In the genomic region with DNA sequence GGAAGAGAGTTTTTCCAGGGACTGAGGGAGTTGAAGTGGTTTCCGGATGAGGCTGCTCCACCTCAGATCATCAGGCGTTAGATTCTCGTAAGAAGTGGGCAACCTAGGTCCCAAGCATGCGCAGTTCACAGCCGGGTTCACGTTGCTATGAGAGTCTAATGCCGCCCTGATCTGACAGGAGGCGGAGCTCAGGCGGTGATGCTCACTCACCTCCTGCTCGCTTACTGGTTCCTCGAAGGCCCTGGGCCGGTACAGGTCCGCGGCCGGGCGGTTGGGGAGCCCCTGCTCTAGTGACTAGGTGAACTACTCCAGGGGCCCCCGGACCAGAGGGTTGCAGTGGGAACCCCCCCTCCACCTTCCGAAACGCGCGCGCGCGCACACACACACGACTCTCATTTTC, we compare ENCODE assay signal across 8 cellular contexts. TPM values are rescaled to one million over a fixed set of nuclear protein-coding genes. Genes with fewer than 3 reads are reported as not detected.
DNase-seq lines count a peak whose midpoint lies in the region; ATAC-seq and TF ChIP-seq lines count a peak whose summit lies in the region.

No MANE protein-coding gene starts in this region.

- H3K9me3 ChIP-seq in body of pancreas (no peaks in the 10 kb centered on the region), uterus (no peaks in the 10 kb centered on the region), A673 (ENCODE audit: low read depth, low read length, poor library complexity, severe bottlenecking) (peaks cover 7% of the 10 kb centered on the region)

- H3K27me3 ChIP-seq in body of pancreas (no peaks in the 10 kb centered on the region), uterus (no peaks in the 10 kb centered on the region), A673 (replicated peaks; ENCODE audit: insufficient read depth, low read depth, low read length, poor library complexity) (no peaks in the 10 kb centered on the region)

- H3K4me1 Mint-ChIP-seq in natural killer cell = peaks cover 30 to 41% of the 10 kb centered on the region in 2 donors

- H3K9me3 Mint-ChIP-seq in natural killer cell = no peaks in the 10 kb centered on the region

- TF ChIP-seq POLR2A in body of pancreas (IDR thresholded peaks at IDR 0.05) (no peak), uterus (IDR thresholded peaks at IDR 0.05) (no peak)

- peak in 4 of 6 experiments; percentile 11 to 50 (median 28) for DNase-seq in stimulated activated naive CD4-positive, alpha-beta T cell (lab: John Stamatoyannopoulos, UW)
- no peak for DNase-seq in stimulated activated naive CD4-positive, alpha-beta T cell treated with Interleukin-2 at 50 U/mL for 16 hours (lab: John Stamatoyannopoulos, UW)
- DNase-seq in body of pancreas = peak in 2 of 4 donors; percentile 17 to 20
- DNase-seq in natural killer cell = no peak
- peak in 1 of 2 donors; percentile 26 for DNase-seq in uterus
- no peak for DNase-seq in A673 (ENCODE audit: low spot score)
- DNase-seq in DMS153 treated with DMSO at 0.1 percent for 48 hours (lab: John Stamatoyannopoulos, UW; ENCODE audit: unreplicated experiment) = no peak
- no peak for DNase-seq in NCI-H1105 treated with DMSO at 0.1 percent for 48 hours (lab: John Stamatoyannopoulos, UW)

- H3K4me3 Mint-ChIP-seq in natural killer cell = peak overlapping the region; percentile 88

- H3K27ac ChIP-seq in body of pancreas (peak overlapping the region in 3 of 4 donors; percentile 97), uterus (peak overlapping the region; percentile 94 to 95), A673 (ENCODE audit: low read depth, low read length, poor library complexity, severe bottlenecking) (no peak overlapping the region)

- H3K27ac Mint-ChIP-seq in natural killer cell = peak overlapping the region; percentile 68 to 82

- H3K4me3 ChIP-seq in body of pancreas = no peak overlapping the region
- peak overlapping the region in 1 of 2 donors; percentile 62 for H3K4me3 ChIP-seq in uterus
- no peak overlapping the region for H3K4me3 ChIP-seq in A673 (ENCODE audit: low read depth, low read length, poor library complexity, severe bottlenecking)

- no TSS peak for BruUV-seq in A673 (replicated peaks; lab: Mats Ljungman, UMichigan)

- POLR2A ChIA-PET in A673 (lab: Charles Lee; ENCODE audit: low non-redundant PET) = interaction anchor here (0.6 kb wide), 1 partner anchor 14 kb away, joined by 16 read pairs; no protein-coding TSS in a partner anchor

- 86 to 91% methylated on average over 15 to 25 of the region's 25 CpGs for WGBS in body of pancreas, 2 donors

- intact Hi-C loops in body of pancreas (cut with DNase I) (no loop called here), natural killer cell (cut with micrococcal nuclease) (loop anchor here (1.0 to 5.0 kb wide), 3 partner anchors 13 to 520 kb away; a partner anchor contains a TSS), uterus (cut with DNase I; ENCODE audit: low total_unique reads) (no loop called here), A673 (cut with micrococcal nuclease; ENCODE audit: unreplicated experiment) (no loop called here)

- CTCF ChIA-PET in A673 (lab: Charles Lee) = no interaction called here

- H3K4me1 ChIP-seq in body of pancreas = peaks cover 37% of the 10 kb centered on the region
- no peaks in the 10 kb centered on the region for H3K4me1 ChIP-seq in uterus
- peaks cover 25% of the 10 kb centered on the region for H3K4me1 ChIP-seq in A673 (ENCODE audit: insufficient read depth, low read length, poor library complexity, severe bottlenecking)

- H3K36me3 Mint-ChIP-seq in natural killer cell = no peaks in the 10 kb centered on the region

- no peak for ATAC-seq in body of pancreas
- peak in 1 of 3 donors; percentile 17 for ATAC-seq in natural killer cell

- TF ChIP-seq CTCF in body of pancreas (IDR thresholded peaks at IDR 0.05) = no peak
- TF ChIP-seq CTCF in natural killer cell (IDR thresholded peaks at IDR 0.05) = no peak
- no peak for TF ChIP-seq CTCF in uterus (IDR thresholded peaks at IDR 0.05)
- no peak for TF ChIP-seq CTCF in A673 (conservative IDR thresholded peaks at IDR 0.05; ENCODE audit: low read depth, low read length)

- H3K36me3 ChIP-seq in body of pancreas (replicated peaks in 1 of 2; ENCODE audit: insufficient read depth in 1 of 2, low read depth in 2 of 2) (no peaks in the 10 kb centered on the region), uterus (no peaks in the 10 kb centered on the region), A673 (ENCODE audit: insufficient read depth, low read length, poor library complexity, severe bottlenecking) (no peaks in the 10 kb centered on the region)

- peaks cover 14 to 22% of the 10 kb centered on the region in 2 donors for H3K27me3 Mint-ChIP-seq in natural killer cell (ENCODE audit: low read depth in 2 of 2)

RNA-seq across cellular contexts. Expression of a gene that starts 1.0 kb away (rescaled TPM):
- total RNA-seq in body of pancreas = 10 to 100 TPM; 32.3 to 58.9 TPM
- total RNA-seq in natural killer cell = 10 to 100 TPM; 24.4 to 35.0 (median 25.5) TPM
- 100 to 1,000 TPM in 1 of 4 donors, 10 to 100 TPM in 3; 53.8 to 119 (median 85.8) TPM for total RNA-seq in uterus
- 31.4 and 31.6 TPM in 2 replicates for total RNA-seq in A673 (2021)

Comparison
In these comparisons a context has a peak if more than half of its experiments do, and no peak if none do; other contexts are left out.
1. DNase-seq: peak in stimulated activated naive CD4-positive, alpha-beta T cell (4 of 6); none in stimulated activated naive CD4-positive, alpha-beta T cell treated with Interleukin-2 at 50 U/mL for 16 hours (single experiment), natural killer cell (single experiment), A673 (single experiment), DMS153 treated with DMSO at 0.1 percent for 48 hours (single experiment) and NCI-H1105 treated with DMSO at 0.1 percent for 48 hours (single experiment).